In genomic region chr19:12669272-12670158, GRCh38 we compare ENCODE assay signal across 1 cellular context.
A peak's percentile ranks its signal among the peaks of the same experiment; 100 is the strongest.
TF ChIP-seq lines count a peak whose summit lies in the region.

No MANE protein-coding gene starts in this region.

TF ChIP-seq in A549, 52 proteins besides CTCF, POLR2A, EP300 and RAD21 (continued from another document):
- TF ChIP-seq RNF2 (IDR thresholded peaks at IDR 0.05; ENCODE audit: borderline replicate concordance, low read depth) (no peak), CBX8 (IDR thresholded peaks at IDR 0.05) (no peak), EHMT2 (IDR thresholded peaks at IDR 0.05; ENCODE audit: low read depth) (no peak), BHLHE40 (IDR thresholded peaks at IDR 0.05; ENCODE audit: low read depth, low read length) (no peak), HOXB5 (CRISPR knock-in tag; IDR thresholded peaks at IDR 0.05) (no peak), GATA3 (IDR thresholded peaks at IDR 0.05; ENCODE audit: borderline replicate concordance) (no peak; the same call in 1 of the 2 replicates), FOSB (CRISPR knock-in tag; IDR thresholded peaks at IDR 0.05) (no peak), EHF (CRISPR knock-in tag; IDR thresholded peaks at IDR 0.05) (no peak), CHD2 (IDR thresholded peaks at IDR 0.05; ENCODE audit: low read length, partially characterized antibody) (no peak), ATOH8 (CRISPR knock-in tag; IDR thresholded peaks at IDR 0.05; ENCODE audit: low read depth) (no peak), PHF8 (IDR thresholded peaks at IDR 0.05; ENCODE audit: borderline replicate concordance, low read depth) (peak; percentile 13; the same call in 1 of the 2 replicates), JUN (IDR thresholded peaks at IDR 0.05) (peak in 1 of 2 experiments; percentile 57; a peak in 1 of 5 replicates), CBX2 (IDR thresholded peaks at IDR 0.05; ENCODE audit: borderline replicate concordance, low read depth) (no peak), HDAC2 (IDR thresholded peaks at IDR 0.05) (no peak), ESRRA (IDR thresholded peaks at IDR 0.05; ENCODE audit: borderline replicate concordance, low read length) (no peak), ZNF302 (CRISPR knock-in tag; IDR thresholded peaks at IDR 0.05) (no peak), SREBF2 (IDR thresholded peaks at IDR 0.05) (no peak), CEBPB (IDR thresholded peaks at IDR 0.05) (no peak), FOSL2 (IDR thresholded peaks at IDR 0.05) (no peak), FOSL2 (CRISPR knock-in tag; IDR thresholded peaks at IDR 0.05) (peak; percentile 25; the same call in 1 of the 2 replicates), ELK1 (IDR thresholded peaks at IDR 0.05; ENCODE audit: low read depth, low read length) (no peak), RCOR1 (IDR thresholded peaks at IDR 0.05; ENCODE audit: low read depth, low read length) (no peak), BCL3 (IDR thresholded peaks at IDR 0.05) (no peak), NPAS2 (CRISPR knock-in tag; IDR thresholded peaks at IDR 0.05; ENCODE audit: borderline replicate concordance) (no peak), MAX (IDR thresholded peaks at IDR 0.05) (peak; percentile 87), HMGXB4 (CRISPR knock-in tag; IDR thresholded peaks at IDR 0.05; ENCODE audit: borderline replicate concordance) (no peak), RFX5 (IDR thresholded peaks at IDR 0.05) (peak; percentile 49; the same call in 1 of the 2 replicates), E2F6 (IDR thresholded peaks at IDR 0.05; ENCODE audit: borderline replicate concordance, low read depth) (no peak), HES2 (IDR thresholded peaks at IDR 0.05) (no peak), JUNB (IDR thresholded peaks at IDR 0.05) (no peak), HOXA7 (CRISPR knock-in tag; IDR thresholded peaks at IDR 0.05) (no peak), NFE2L2 (conservative IDR thresholded peaks at IDR 0.05; ENCODE audit: low read length) (no peak), ZC3H11A (IDR thresholded peaks at IDR 0.05) (no peak), TFCP2L1 (CRISPR knock-in tag; IDR thresholded peaks at IDR 0.05) (no peak), CHD4 (IDR thresholded peaks at IDR 0.05; ENCODE audit: borderline replicate concordance) (no peak), KDM5A (IDR thresholded peaks at IDR 0.05) (peak; percentile 75; the same call in 1 of the 2 replicates), SMC3 (IDR thresholded peaks at IDR 0.05) (no peak), MAZ (IDR thresholded peaks at IDR 0.05; ENCODE audit: borderline replicate concordance, low read depth, low read length) (no peak), HEYL (CRISPR knock-in tag; IDR thresholded peaks at IDR 0.05) (no peak), RARB (CRISPR knock-in tag; IDR thresholded peaks at IDR 0.05) (no peak), MAFK (IDR thresholded peaks at IDR 0.05; ENCODE audit: partially characterized antibody) (no peak), MYC (IDR thresholded peaks at IDR 0.05; ENCODE audit: borderline replicate concordance, low read length) (0 out of 2 replicates have a peak, but pooled peaks have one; percentile 5), FOXS1 (CRISPR knock-in tag; IDR thresholded peaks at IDR 0.05) (no peak), USF2 (IDR thresholded peaks at IDR 0.05) (no peak)
